8 cellular contexts compared by ENCODE assay signal in genomic region chr11:33259869-33260268, GRCh38. TPM values are rescaled to one million over a fixed set of nuclear protein-coding genes. Genes with fewer than 3 reads are reported as not detected.
DNase-seq lines count a peak whose midpoint lies in the region; ATAC-seq and TF ChIP-seq lines count a peak whose summit lies in the region.
"Had no signal": no experiment of that assay in that cellular context is flagged by ENCODE, and none has a peak within 500 bp of the region (broad histone marks: within the 10 kb centered on the region; RNA-seq: fewer than 3 reads in every experiment).

No MANE protein-coding gene starts in this region.

- H2BK5ac ChIP-seq in mesendoderm (ENCODE audit: low read length) = no peak overlapping the region

- no peaks in the 10 kb centered on the region for H3K9me3 Mint-ChIP-seq in T-cell

- H3K23ac ChIP-seq in mesendoderm (ENCODE audit: low read length) = no peak overlapping the region

- POLR2A ChIA-PET in T-cell (lab: Charles Lee) = no interaction called here

- no peaks in the 10 kb centered on the region for H3K27me3 Mint-ChIP-seq in T-cell

- H3K56ac ChIP-seq in mesendoderm (ENCODE audit: low read length) = no peak overlapping the region

- H3K36me3 ChIP-seq in mesendoderm (ENCODE audit: control insufficient read depth, insufficient read depth, low read length) = no peaks in the 10 kb centered on the region

- peaks cover 55 to 64% (median 57%) of the 10 kb centered on the region in 3 donors for H3K4me1 Mint-ChIP-seq in T-cell

- H3K79me1 ChIP-seq in mesendoderm (ENCODE audit: low read length) = peaks cover 3% of the 10 kb centered on the region

- peak overlapping the region; percentile 49 to 97 (median 86) for H3K4me3 Mint-ChIP-seq in T-cell

- H3K27ac Mint-ChIP-seq in T-cell = no peak overlapping the region

- H2BK120ac ChIP-seq in mesendoderm (ENCODE audit: low read depth, low read length) = no peak overlapping the region

- no peak overlapping the region for H4K5ac ChIP-seq in mesendoderm (ENCODE audit: low read length)

- DNase-seq in HCEC 1CT (peak; percentile 16), T-cell (no peak), fibroblast of the aortic adventitia (ENCODE audit: low read depth) (no peak), cortex of kidney (lab: John Stamatoyannopoulos, UW) (no peak), SHP77 (lab: John Stamatoyannopoulos, UW) (no peak), mesendoderm (no peak)
- DNase-seq: NCI-H226 had no signal

- H3K4me1 ChIP-seq in mesendoderm (ENCODE audit: control insufficient read depth, low read depth, low read length) = no peaks in the 10 kb centered on the region

- no peak overlapping the region for H3K18ac ChIP-seq in mesendoderm (ENCODE audit: low read length)

- no peak overlapping the region for H3K9ac ChIP-seq in mesendoderm (ENCODE audit: low read length)

- peaks cover 27% of the 10 kb centered on the region for H3K79me2 ChIP-seq in mesendoderm (ENCODE audit: control insufficient read depth, insufficient read depth, low read length)

- no peaks in the 10 kb centered on the region for H3K27me3 ChIP-seq in mesendoderm (ENCODE audit: insufficient read depth, low read length, poor library complexity)

- no CpG with 5 or more reads among the region's 2 CpGs for WGBS in mesendoderm (ENCODE audit: extremely low coverage, insufficient coverage, low lambda C conversion rate)

- H4K8ac ChIP-seq in mesendoderm (ENCODE audit: low read depth, low read length) = no peak overlapping the region

- no peak overlapping the region for H3K4me2 ChIP-seq in mesendoderm (ENCODE audit: low read length)

- no peak overlapping the region for H3K4ac ChIP-seq in mesendoderm (ENCODE audit: low read depth, low read length)

- H2AK5ac ChIP-seq in mesendoderm (ENCODE audit: low read length) = no peak overlapping the region

- H3K4me3 ChIP-seq in fibroblast of the aortic adventitia (ENCODE audit: low read depth, low read length) (peak overlapping the region; percentile 91), skin epidermis (peak overlapping the region in 6 of 7 experiments; percentile 14 to 100 (median 86)), mesendoderm (ENCODE audit: low read length) (no peak overlapping the region)

- TF ChIP-seq CTCF in fibroblast of the aortic adventitia (IDR thresholded peaks at IDR 0.05; ENCODE audit: insufficient read depth, low read length) = no peak

- H3K27ac ChIP-seq in skin epidermis (peak overlapping the region in 17 of 21 experiments; percentile 14 to 100 (median 100)), mesendoderm (ENCODE audit: low read depth, low read length) (no peak overlapping the region)

- ATAC-seq in T-cell (replicated peaks in 1 of 4) = no peak

- H2BK15ac ChIP-seq in mesendoderm (replicated peaks; ENCODE audit: low read depth) = no peak overlapping the region

- peaks cover 5% of the 10 kb centered on the region for H3K36me3 Mint-ChIP-seq in T-cell

- CTCF ChIA-PET in T-cell (lab: Charles Lee) = interaction anchor here in 1 of 2 donors (0.6 kb wide), 1 partner anchor 1233 kb away, joined by 3 read pairs; no protein-coding TSS in a partner anchor

RNA-seq across cellular contexts. Expression of gene HIPK3, which starts 2.7 kb away (rescaled TPM):
- total RNA-seq in T-cell = 10 to 100 TPM; 47.2 to 70.2 (median 65.0) TPM
- total RNA-seq in fibroblast of the aortic adventitia (ENCODE audit: low replicate concordance) = 164 and 369 TPM in 2 replicates
- 6.3 TPM for polyA plus RNA-seq in mesendoderm (2013, experiment 1 of 2)
- 6.0 TPM for polyA plus RNA-seq in mesendoderm (2013, experiment 2 of 2)
